ENCODE assay signal across 28 cellular contexts in genomic region chr6:73956305-73956704, GRCh38.
"Had no signal": no experiment of that assay in that cellular context is flagged by ENCODE, and none has a peak within 500 bp of the region (broad histone marks: within the 10 kb centered on the region; RNA-seq: fewer than 3 reads in every experiment).

No MANE protein-coding gene starts in this region.

- H3K27ac ChIP-seq: stomach, suprapubic skin, testis, thoracic aorta, thyroid gland, tibial artery, tibial nerve, transverse colon, upper lobe of left lung, upper lobe of right lung, uterus, vagina had no signal

- H3K4me1 Mint-ChIP-seq: stimulated activated effector memory CD8-positive, alpha-beta T cell treated with anti-CD3 and anti-CD28 coated beads, Interleukin-12 subunit alpha, Interleukin-12 subunit beta, amount 100 ng/mL, for 72 hours; stimulated activated memory B cell treated with anti-CD40 and anti-IgM and Interleukin-4, amounts not matched to agents 10 μg/mL and 1 μg/mL and 100 μg/mL, for 72 hours; stimulated activated naive B cell treated with anti-CD40 and anti-IgM and Interleukin-4, amounts not matched to agents 10 μg/mL and 1 μg/mL and 100 μg/mL, for 72 hours; stimulated activated naive CD8-positive, alpha-beta T cell treated with anti-CD3 and anti-CD28 coated beads, Interleukin-15, amount 100 ng/mL, for 72 hours had no signal

- H3K4me3 ChIP-seq: stomach, suprapubic skin, testis, thoracic aorta, thyroid gland, tibial artery, tibial nerve, transverse colon, upper lobe of left lung, upper lobe of right lung, uterus, vagina had no signal

- H3K36me3 ChIP-seq: stomach, suprapubic skin, thoracic aorta, thyroid gland, tibial artery, tibial nerve, transverse colon, upper lobe of left lung, upper lobe of right lung, uterus, vagina had no signal

- H3K27ac Mint-ChIP-seq: stimulated activated effector memory CD8-positive, alpha-beta T cell treated with anti-CD3 and anti-CD28 coated beads, Interleukin-12 subunit alpha, Interleukin-12 subunit beta, amount 100 ng/mL, for 72 hours; stimulated activated memory B cell treated with anti-CD40 and anti-IgM and Interleukin-4, amounts not matched to agents 10 μg/mL and 1 μg/mL and 100 μg/mL, for 72 hours; stimulated activated naive B cell treated with anti-CD40 and anti-IgM and Interleukin-4, amounts not matched to agents 10 μg/mL and 1 μg/mL and 100 μg/mL, for 72 hours; stimulated activated naive CD8-positive, alpha-beta T cell treated with anti-CD3 and anti-CD28 coated beads, Interleukin-15, amount 100 ng/mL, for 72 hours; stimulated activated naive CD8-positive, alpha-beta T cell treated with anti-CD3 and anti-CD28 coated beads, Interleukin-15, Interleukin-2, amounts not matched to agents 100 ng/mL and 50 ng/mL, for 24 hours; type B pancreatic cell had no signal

- DNase-seq: stimulated activated CD4-positive, alpha-beta T cell treated with anti-CD3 and anti-CD28 coated beads, Interleukin-2, amount 100 ng/mL, for 48 hours; stimulated activated CD4-positive, alpha-beta T cell treated with anti-CD3 and anti-CD28 coated beads, Interleukin-4, amount 100 ng/mL, for 1 hour; stimulated activated CD4-positive, alpha-beta T cell treated with anti-CD3 and anti-CD28 coated beads, Interleukin-4, amount 100 ng/mL, for 24 hours; stimulated activated CD4-positive, alpha-beta T cell treated with anti-CD3 and anti-CD28 coated beads, Interleukin-4, amount 100 ng/mL, for 4 hours; stimulated activated CD8-positive, alpha-beta memory T cell treated with anti-CD3 and anti-CD28 coated beads, Interleukin-4, amount 100 ng/mL, for 48 hours; stimulated activated naive B cell treated with anti-CD40 and anti-IgM and Interleukin-4, amounts not matched to agents 10 μg/mL and 1 μg/mL and 100 μg/mL, for 72 hours; stimulated activated naive CD4-positive, alpha-beta T cell; stimulated activated naive CD4-positive, alpha-beta T cell treated with Interleukin-2 at 50 U/mL for 16 hours; stimulated activated naive CD8-positive, alpha-beta T cell treated with anti-CD3 and anti-CD28 coated beads, Interleukin-15, amount 100 ng/mL, for 72 hours; stimulated activated naive CD8-positive, alpha-beta T cell treated with anti-CD3 and anti-CD28 coated beads, Interleukin-15, Interleukin-2, amounts not matched to agents 100 U/mL and 50 U/mL, for 24 hours; stomach; substantia nigra; testis; thyroid gland; tibial artery; transverse colon; trophoblast cell; upper lobe of left lung; upper lobe of right lung; uterus had no signal

- H3K9me3 Mint-ChIP-seq: stimulated activated effector memory CD8-positive, alpha-beta T cell treated with anti-CD3 and anti-CD28 coated beads, Interleukin-12 subunit alpha, Interleukin-12 subunit beta, amount 100 ng/mL, for 72 hours; stimulated activated memory B cell treated with anti-CD40 and anti-IgM and Interleukin-4, amounts not matched to agents 10 μg/mL and 1 μg/mL and 100 μg/mL, for 72 hours; stimulated activated naive CD8-positive, alpha-beta T cell treated with anti-CD3 and anti-CD28 coated beads, Interleukin-15, amount 100 ng/mL, for 72 hours; stimulated activated naive CD8-positive, alpha-beta T cell treated with anti-CD3 and anti-CD28 coated beads, Interleukin-15, Interleukin-2, amounts not matched to agents 100 ng/mL and 50 ng/mL, for 24 hours; type B pancreatic cell had no signal

- H3K36me3 Mint-ChIP-seq: stimulated activated effector memory CD8-positive, alpha-beta T cell treated with anti-CD3 and anti-CD28 coated beads, Interleukin-12 subunit alpha, Interleukin-12 subunit beta, amount 100 ng/mL, for 72 hours; stimulated activated memory B cell treated with anti-CD40 and anti-IgM and Interleukin-4, amounts not matched to agents 10 μg/mL and 1 μg/mL and 100 μg/mL, for 72 hours; stimulated activated naive B cell treated with anti-CD40 and anti-IgM and Interleukin-4, amounts not matched to agents 10 μg/mL and 1 μg/mL and 100 μg/mL, for 72 hours; type B pancreatic cell had no signal

- H3K4me1 ChIP-seq: stomach, suprapubic skin, testis, thyroid gland, transverse colon, upper lobe of left lung, upper lobe of right lung, uterus, vagina had no signal

- H3K27me3 Mint-ChIP-seq: stimulated activated memory B cell treated with anti-CD40 and anti-IgM and Interleukin-4, amounts not matched to agents 10 μg/mL and 1 μg/mL and 100 μg/mL, for 72 hours; stimulated activated naive B cell treated with anti-CD40 and anti-IgM and Interleukin-4, amounts not matched to agents 10 μg/mL and 1 μg/mL and 100 μg/mL, for 72 hours; stimulated activated naive CD8-positive, alpha-beta T cell treated with anti-CD3 and anti-CD28 coated beads, Interleukin-15, amount 100 ng/mL, for 72 hours; stimulated activated naive CD8-positive, alpha-beta T cell treated with anti-CD3 and anti-CD28 coated beads, Interleukin-15, Interleukin-2, amounts not matched to agents 100 ng/mL and 50 ng/mL, for 24 hours; type B pancreatic cell had no signal

- H3K9me3 ChIP-seq: stomach, suprapubic skin, testis, thoracic aorta, thyroid gland, tibial artery, tibial nerve, transverse colon, upper lobe of left lung, upper lobe of right lung, uterus, vagina had no signal

- H3K4me3 Mint-ChIP-seq: stimulated activated effector memory CD8-positive, alpha-beta T cell treated with anti-CD3 and anti-CD28 coated beads, Interleukin-12 subunit alpha, Interleukin-12 subunit beta, amount 100 ng/mL, for 72 hours; stimulated activated memory B cell treated with anti-CD40 and anti-IgM and Interleukin-4, amounts not matched to agents 10 μg/mL and 1 μg/mL and 100 μg/mL, for 72 hours; stimulated activated naive B cell treated with anti-CD40 and anti-IgM and Interleukin-4, amounts not matched to agents 10 μg/mL and 1 μg/mL and 100 μg/mL, for 72 hours; stimulated activated naive CD8-positive, alpha-beta T cell treated with anti-CD3 and anti-CD28 coated beads, Interleukin-15, amount 100 ng/mL, for 72 hours; stimulated activated naive CD8-positive, alpha-beta T cell treated with anti-CD3 and anti-CD28 coated beads, Interleukin-15, Interleukin-2, amounts not matched to agents 100 ng/mL and 50 ng/mL, for 24 hours; type B pancreatic cell had no signal

- ATAC-seq: stimulated activated effector memory CD8-positive, alpha-beta T cell treated with anti-CD3 and anti-CD28 coated beads, Interleukin-12 subunit alpha, Interleukin-12 subunit beta, amount 100 ng/mL, for 72 hours; stimulated activated memory B cell treated with anti-CD40 and anti-IgM and Interleukin-4, amounts not matched to agents 10 μg/mL and 1 μg/mL and 100 μg/mL, for 72 hours; stimulated activated naive B cell treated with anti-CD40 and anti-IgM and Interleukin-4, amounts not matched to agents 10 μg/mL and 1 μg/mL and 100 μg/mL, for 72 hours; stimulated activated naive CD8-positive, alpha-beta T cell treated with anti-CD3 and anti-CD28 coated beads, Interleukin-15, amount 100 ng/mL, for 72 hours; stimulated activated naive CD8-positive, alpha-beta T cell treated with anti-CD3 and anti-CD28 coated beads, Interleukin-15, Interleukin-2, amounts not matched to agents 100 U/mL and 50 U/mL, for 24 hours; upper lobe of right lung had no signal

- H3K27me3 ChIP-seq: stomach, suprapubic skin, testis, thyroid gland, tibial artery, tibial nerve, transverse colon, upper lobe of left lung, upper lobe of right lung, uterus, vagina had no signal
